ENCODE assay signal across 21 cellular contexts in the genomic region with DNA sequence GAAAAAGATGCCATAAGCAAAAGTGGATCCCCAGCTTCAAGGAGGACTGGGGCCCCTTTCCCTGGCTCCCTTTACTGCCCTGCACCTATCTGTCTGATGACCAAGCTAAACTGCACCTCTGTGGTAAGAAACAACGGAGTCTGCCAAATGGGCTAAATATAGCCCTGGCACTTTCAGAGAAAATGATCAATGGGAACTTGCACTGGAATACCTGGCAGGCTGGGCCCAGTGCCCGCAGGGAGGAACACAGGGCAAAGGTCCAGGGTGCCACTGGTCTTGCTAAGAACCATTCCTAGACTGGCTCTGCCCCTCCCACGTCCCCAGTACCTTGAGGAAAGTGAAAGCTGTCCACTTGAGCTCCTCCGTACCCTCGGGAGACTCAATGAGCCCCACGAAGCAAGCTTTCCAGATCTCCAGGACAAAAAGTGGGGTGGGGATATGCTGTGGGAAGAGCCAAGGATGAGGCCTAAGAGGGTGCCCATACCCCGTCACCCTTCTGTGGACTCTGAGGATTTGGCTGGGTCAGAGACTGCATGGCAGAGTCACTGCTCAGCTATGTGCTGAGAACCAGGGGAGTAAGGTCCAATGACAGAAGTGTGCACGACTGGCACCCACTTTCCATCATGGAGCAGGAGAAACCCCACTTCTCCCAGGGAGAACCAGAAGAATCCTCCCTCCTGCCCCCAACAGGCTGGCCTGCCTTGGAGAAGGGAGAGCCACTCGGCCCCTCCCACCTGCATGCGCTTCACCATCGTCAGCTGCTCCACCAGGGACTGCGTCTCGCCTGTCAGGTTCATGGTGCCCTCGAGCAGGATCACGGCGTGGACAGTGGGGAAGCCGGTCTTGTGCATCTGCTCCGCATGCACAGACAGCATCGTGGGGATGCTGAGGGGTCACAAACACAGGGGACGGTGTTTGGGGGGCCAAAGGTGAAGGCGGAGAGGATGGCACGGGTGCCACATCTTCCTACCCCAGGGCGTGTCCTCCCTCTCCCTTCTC. TPM values are rescaled to one million over a fixed set of nuclear protein-coding genes. Genes with fewer than 3 reads are reported as not detected.
DNase-seq lines count a peak whose midpoint lies in the region; ATAC-seq, FAIRE-seq and TF ChIP-seq lines count a peak whose summit lies in the region.
"Had no signal": no experiment of that assay in that cellular context is flagged by ENCODE, and none has a peak within 500 bp of the region (broad histone marks: within the 10 kb centered on the region; RNA-seq: fewer than 3 reads in every experiment).

No MANE protein-coding gene starts in this region.

- no CpG with 5 or more reads among the region's 23 CpGs for WGBS in neuronal stem cell (ENCODE audit: extremely low coverage in 2 of 2, insufficient read length in 2 of 2, insufficient replicate concordance in 1 of 2), 2 donors

- TF ChIP-seq POLR2A in uterus (IDR thresholded peaks at IDR 0.05) (no peak), GM12891 (IDR thresholded peaks at IDR 0.05; ENCODE audit: low read depth, low read length) (no peak)

- peak overlapping the region; percentile 27 for H3K14ac ChIP-seq in neuronal stem cell (ENCODE audit: low read length)

- intact Hi-C loops in MCF 10A (cut with micrococcal nuclease): no loop called here
- intact Hi-C loops in left cardiac atrium (cut with DNase I): no loop called here
- intact Hi-C loops in uterus (cut with DNase I; ENCODE audit: low total_unique reads): no loop called here

- H3K9me3 ChIP-seq in neuronal stem cell (replicated peaks in 1 of 2; ENCODE audit: control insufficient read depth in 2 of 2, insufficient read depth in 1 of 2, low read depth in 1 of 2, low read length in 2 of 2) (no peaks in the 10 kb centered on the region), uterus (no peaks in the 10 kb centered on the region)
- H3K9me3 ChIP-seq: SK-N-SH had no signal

- H2AK5ac ChIP-seq in neuronal stem cell (ENCODE audit: low read depth, low read length): no peak overlapping the region

- H3K9ac ChIP-seq in neuronal stem cell (ENCODE audit: low read depth, low read length, poor library complexity): no peak overlapping the region
- H3K9ac ChIP-seq: neural progenitor cell, SK-N-SH had no signal

- H3K18ac ChIP-seq in neuronal stem cell (ENCODE audit: low read length): no peak overlapping the region

- H3K4ac ChIP-seq in neuronal stem cell (ENCODE audit: low read length): no peak overlapping the region

- H2BK12ac ChIP-seq in neuronal stem cell (ENCODE audit: low read length): no peak overlapping the region

- H3K9me3 Mint-ChIP-seq in MCF 10A (ENCODE audit: unreplicated experiment): no peaks in the 10 kb centered on the region
- H3K9me3 Mint-ChIP-seq: memory B cell; neural progenitor cell; stimulated activated naive CD8-positive, alpha-beta T cell treated with anti-CD3 and anti-CD28 coated beads, Interleukin-15, amount 100 ng/mL, for 72 hours had no signal

- CTCF ChIA-PET in MCF 10A (lab: Yijun Ruan, JAX): interaction anchor here (0.5 to 9.3 kb wide), 7 partner anchors 19 to 336 kb away, joined by 3 to 237 read pairs (median 3); a partner anchor contains a TSS

- no peak overlapping the region for H4K91ac ChIP-seq in neuronal stem cell (ENCODE audit: low read depth, low read length, poor library complexity)

- H3K27me3 Mint-ChIP-seq in MCF 10A (ENCODE audit: insufficient read depth, unreplicated experiment): no peaks in the 10 kb centered on the region
- H3K27me3 Mint-ChIP-seq: activated naive CD8-positive, alpha-beta T cell; memory B cell; stimulated activated naive CD8-positive, alpha-beta T cell treated with anti-CD3 and anti-CD28 coated beads, Interleukin-15, amount 100 ng/mL, for 72 hours had no signal

- POLR2A ChIA-PET in MCF 10A (lab: Yijun Ruan, JAX): interaction anchor here (0.9 to 1.2 kb wide), 4 partner anchors 12 to 68 kb away, joined by 3 to 4 read pairs (median 3); a partner anchor contains a TSS

- H3K4me2 ChIP-seq in neuronal stem cell (ENCODE audit: insufficient read depth, low read length, poor library complexity, severe bottlenecking): no peak overlapping the region
- H3K4me2 ChIP-seq: neural progenitor cell, SK-N-SH had no signal

- H2BK5ac ChIP-seq in neuronal stem cell (ENCODE audit: low read length): no peak overlapping the region

- peak; percentile 26 to 28 for ATAC-seq in left cardiac atrium
- ATAC-seq: activated CD8-positive, alpha-beta T cell treated with anti-CD3 and anti-CD28 coated beads, Interleukin-2, amount 10 ng/mL, durations not matched to agents 7 days and 5 days; GM12878; stimulated activated naive CD8-positive, alpha-beta T cell treated with anti-CD3 and anti-CD28 coated beads, Interleukin-15, amount 100 ng/mL, for 72 hours had no signal

- H2BK120ac ChIP-seq in neuronal stem cell (ENCODE audit: low read depth, low read length): no peak overlapping the region

- no peaks in the 10 kb centered on the region for H3K79me1 ChIP-seq in neuronal stem cell (ENCODE audit: low read depth, low read length)

- peaks cover 5% of the 10 kb centered on the region for H3K4me1 Mint-ChIP-seq in MCF 10A (ENCODE audit: insufficient read depth, unreplicated experiment)
- H3K4me1 Mint-ChIP-seq: stimulated activated naive CD8-positive, alpha-beta T cell treated with anti-CD3 and anti-CD28 coated beads, Interleukin-15, amount 100 ng/mL, for 72 hours had no signal

- DNase-seq in MCF 10A (ENCODE audit: unreplicated experiment): peak; percentile 42
- DNase-seq in left cardiac atrium: no peak
- DNase-seq in neuronal stem cell (ENCODE audit: low spot score): no peak
- no peak for DNase-seq in uterus
- DNase-seq in GM12891 (ENCODE audit: insufficient read length, low spot score): no peak
- no peak for DNase-seq in amygdala (lab: John Stamatoyannopoulos, UW)
- no peak for DNase-seq in NCI-H2081 treated with DMSO at 0.1 percent for 48 hours (lab: John Stamatoyannopoulos, UW)
- DNase-seq: activated CD8-positive, alpha-beta T cell treated with anti-CD3 and anti-CD28 coated beads, Interleukin-2, amount 10 ng/mL, durations not matched to agents 7 days and 5 days; activated T-cell treated with anti-CD3 and anti-CD28 coated beads, Interleukin-2, amount 50 U/mL, for 48 hours; cortex of kidney; GF-D8; NCI-H1436; NCI-H82; SK-N-SH; stimulated activated naive CD8-positive, alpha-beta T cell treated with anti-CD3 and anti-CD28 coated beads, Interleukin-15, amount 100 ng/mL, for 72 hours; T-helper 9 cell had no signal

- peak overlapping the region; percentile 44 for H3K23ac ChIP-seq in neuronal stem cell (ENCODE audit: low read depth, low read length, poor library complexity)

- no peak overlapping the region for H4K8ac ChIP-seq in neuronal stem cell (ENCODE audit: low read depth, low read length)

- H3K4me3 ChIP-seq in neuronal stem cell (ENCODE audit: low read length in 2 of 2): no peak overlapping the region
- H3K4me3 ChIP-seq in uterus: no peak overlapping the region
- H3K4me3 ChIP-seq: GM12878, neural progenitor cell had no signal

- no peak overlapping the region for H2AFZ ChIP-seq in neuronal stem cell (ENCODE audit: low read length)
- H2AFZ ChIP-seq: neural progenitor cell had no signal

- H3K27me3 ChIP-seq in neuronal stem cell (ENCODE audit: control insufficient read depth in 3 of 3, insufficient read depth in 3 of 3, low read depth in 1 of 3, low read length in 3 of 3) (no peaks in the 10 kb centered on the region), uterus (no peaks in the 10 kb centered on the region)
- H3K27me3 ChIP-seq: neural progenitor cell had no signal

- H3K27ac Mint-ChIP-seq in MCF 10A (ENCODE audit: low read depth, unreplicated experiment): no peak overlapping the region
- H3K27ac Mint-ChIP-seq: activated CD8-positive, alpha-beta T cell treated with anti-CD3 and anti-CD28 coated beads, Interleukin-2, amount 10 ng/mL, durations not matched to agents 7 days and 5 days; activated naive CD8-positive, alpha-beta T cell; memory B cell; neural progenitor cell; stimulated activated naive CD8-positive, alpha-beta T cell treated with anti-CD3 and anti-CD28 coated beads, Interleukin-15, amount 100 ng/mL, for 72 hours had no signal

- peaks cover 48 to 90% of the 10 kb centered on the region in 2 donors for H3K36me3 ChIP-seq in neuronal stem cell (replicated peaks in 1 of 2; ENCODE audit: control insufficient read depth in 2 of 2, insufficient read depth in 2 of 2, low read length in 2 of 2)
- no peaks in the 10 kb centered on the region for H3K36me3 ChIP-seq in uterus
- H3K36me3 ChIP-seq: neural progenitor cell had no signal

- H3K27ac ChIP-seq in neuronal stem cell (replicated peaks; ENCODE audit: low read length) (no peak overlapping the region), uterus (peak overlapping the region; percentile 43 to 57)
- H3K27ac ChIP-seq: neural progenitor cell had no signal

- TF ChIP-seq CTCF in MCF 10A (IDR thresholded peaks at IDR 0.05; ENCODE audit: unreplicated experiment) (no peak), uterus (IDR thresholded peaks at IDR 0.05) (no peak)

- H3K4me3 Mint-ChIP-seq in MCF 10A (ENCODE audit: unreplicated experiment): no peak overlapping the region
- H3K4me3 Mint-ChIP-seq: activated CD8-positive, alpha-beta T cell treated with anti-CD3 and anti-CD28 coated beads, Interleukin-2, amount 10 ng/mL, durations not matched to agents 7 days and 5 days; activated naive CD8-positive, alpha-beta T cell; memory B cell; neural progenitor cell; stimulated activated naive CD8-positive, alpha-beta T cell treated with anti-CD3 and anti-CD28 coated beads, Interleukin-15, amount 100 ng/mL, for 72 hours had no signal

- no peak overlapping the region for H2BK15ac ChIP-seq in neuronal stem cell (ENCODE audit: low read length)

- H3K4me1 ChIP-seq in neuronal stem cell (ENCODE audit: control insufficient read depth in 2 of 2, insufficient read depth in 1 of 2, low read depth in 1 of 2, low read length in 2 of 2) (peaks cover 2 to 4% of the 10 kb centered on the region in 2 donors), uterus (no peaks in the 10 kb centered on the region)
- H3K4me1 ChIP-seq: neural progenitor cell had no signal

- H3K36me3 Mint-ChIP-seq in MCF 10A (ENCODE audit: insufficient read depth, unreplicated experiment): peaks cover 63% of the 10 kb centered on the region

- no TSS peak for BruUV-seq in MCF 10A (replicated peaks; lab: Mats Ljungman, UMichigan)

- FAIRE-seq in GM12891 (lab: Jason Lieb, UNC): no peak
- FAIRE-seq: GM12878 had no signal

RNA-seq across cellular contexts. Expression of a gene that starts 17.4 kb away (rescaled TPM):
- 9.6 and 17.1 TPM in 2 replicates for total RNA-seq in MCF 10A (2022)
- 1 to 10 TPM in 1 of 2 donors, not detected in 1; 1.2 TPM for total RNA-seq in left cardiac atrium
- not detected for polyA plus RNA-seq in neuronal stem cell (2013, experiment 1 of 2)
- polyA plus RNA-seq in neuronal stem cell (2013, experiment 2 of 2): not detected
- 1 to 10 TPM in 1 of 4 donors, under 1 TPM in 1, not detected in 2; 0.29 to 5.0 TPM for total RNA-seq in uterus
- 0.24 TPM for polyA plus RNA-seq in GM12891 (2012; ENCODE audit: low read depth, missing spikeins)
- total RNA-seq: activated CD8-positive, alpha-beta T cell treated with anti-CD3 and anti-CD28 coated beads, Interleukin-2, amount 10 ng/mL, durations not matched to agents 7 days and 5 days; urinary bladder had no signal
- polyA plus RNA-seq: SK-N-SH had no signal

RNA-seq across cellular contexts. Expression of a gene that starts 21.6 kb away (rescaled TPM):
- total RNA-seq in MCF 10A (2022): 66.6 and 88.5 TPM in 2 replicates
- total RNA-seq in left cardiac atrium: 10 to 100 TPM; 44.0 to 56.4 TPM
- 61.9 TPM for polyA plus RNA-seq in neuronal stem cell (2013, experiment 1 of 2)
- 61.2 TPM for polyA plus RNA-seq in neuronal stem cell (2013, experiment 2 of 2)
- 100 to 1,000 TPM in 1 of 4 donors, 10 to 100 TPM in 3; 17.6 to 111 (median 44.7) TPM for total RNA-seq in uterus
- 41.6 TPM for polyA plus RNA-seq in GM12891 (2012; ENCODE audit: low read depth, missing spikeins)

RNA-seq across cellular contexts. Expression of a gene that starts 30.1 kb away (rescaled TPM):
- total RNA-seq in MCF 10A (2022): 5.5 and 6.4 TPM in 2 replicates
- total RNA-seq in left cardiac atrium: 10 to 100 TPM; 54.4 to 77.9 TPM
- polyA plus RNA-seq in neuronal stem cell (2013, experiment 1 of 2): 13.2 TPM
- 13.2 TPM for polyA plus RNA-seq in neuronal stem cell (2013, experiment 2 of 2)
- 100 to 1,000 TPM in 1 of 4 donors, 10 to 100 TPM in 3; 19.7 to 124 (median 63.1) TPM for total RNA-seq in uterus
- 1.9 TPM for polyA plus RNA-seq in GM12891 (2012; ENCODE audit: low read depth, missing spikeins)

RNA-seq across cellular contexts. Expression of a gene that starts 52.0 kb away (rescaled TPM):
- total RNA-seq in MCF 10A (2022): 74.2 and 95.3 TPM in 2 replicates
- 10 to 100 TPM; 69.0 to 92.8 TPM for total RNA-seq in left cardiac atrium
- polyA plus RNA-seq in neuronal stem cell (2013, experiment 1 of 2): 102 TPM
- polyA plus RNA-seq in neuronal stem cell (2013, experiment 2 of 2): 99.7 TPM
- 100 to 1,000 TPM in 1 of 4 donors, 10 to 100 TPM in 3; 62.0 to 158 (median 84.7) TPM for total RNA-seq in uterus
- polyA plus RNA-seq in GM12891 (2012; ENCODE audit: low read depth, missing spikeins): 91.0 TPM
